Comparison of ENCODE assay signal across 9 cellular contexts in genomic region chr3:47841786-47842349, GRCh38.
"Had no signal": no experiment of that assay in that cellular context is flagged by ENCODE, and none has a peak within 500 bp of the region (broad histone marks: within the 10 kb centered on the region; RNA-seq: fewer than 3 reads in every experiment).

No MANE protein-coding gene starts in this region.

- H3K27me3 Mint-ChIP-seq: stimulated activated memory B cell treated with anti-CD40 and anti-IgM and Interleukin-4, amounts not matched to agents 10 μg/mL and 1 μg/mL and 100 μg/mL, for 72 hours had no signal

- H3K9me3 Mint-ChIP-seq: nephron; stimulated activated memory B cell treated with anti-CD40 and anti-IgM and Interleukin-4, amounts not matched to agents 10 μg/mL and 1 μg/mL and 100 μg/mL, for 72 hours had no signal

- H3K27me3 ChIP-seq: heart left ventricle, right lobe of liver, tibial artery, vagina had no signal

- DNase-seq: activated effector memory CD4-positive, alpha-beta T cell treated with anti-CD3 and anti-CD28 coated beads, Interleukin-2, amount 50 U/mL, for 16 hours; foreskin melanocyte; psoas muscle; right lobe of liver; tibial artery had no signal

- H3K4me1 ChIP-seq: psoas muscle, right lobe of liver, tibial artery, vagina had no signal

- H3K4me3 ChIP-seq: heart left ventricle, psoas muscle, right lobe of liver, tibial artery, vagina had no signal

- H3K27ac Mint-ChIP-seq: nephron; stimulated activated memory B cell treated with anti-CD40 and anti-IgM and Interleukin-4, amounts not matched to agents 10 μg/mL and 1 μg/mL and 100 μg/mL, for 72 hours had no signal

- H3K9me3 ChIP-seq: heart left ventricle, psoas muscle, right lobe of liver, tibial artery, vagina had no signal

- H3K4me3 Mint-ChIP-seq: nephron; stimulated activated memory B cell treated with anti-CD40 and anti-IgM and Interleukin-4, amounts not matched to agents 10 μg/mL and 1 μg/mL and 100 μg/mL, for 72 hours had no signal

- H3K4me1 Mint-ChIP-seq: nephron; stimulated activated memory B cell treated with anti-CD40 and anti-IgM and Interleukin-4, amounts not matched to agents 10 μg/mL and 1 μg/mL and 100 μg/mL, for 72 hours had no signal

- ATAC-seq: heart left ventricle; psoas muscle; right lobe of liver; stimulated activated memory B cell treated with anti-CD40 and anti-IgM and Interleukin-4, amounts not matched to agents 10 μg/mL and 1 μg/mL and 100 μg/mL, for 72 hours had no signal

- H3K27ac ChIP-seq: heart left ventricle, psoas muscle, right lobe of liver, tibial artery, vagina had no signal
